8 cellular contexts compared by ENCODE assay signal in the genomic region with DNA sequence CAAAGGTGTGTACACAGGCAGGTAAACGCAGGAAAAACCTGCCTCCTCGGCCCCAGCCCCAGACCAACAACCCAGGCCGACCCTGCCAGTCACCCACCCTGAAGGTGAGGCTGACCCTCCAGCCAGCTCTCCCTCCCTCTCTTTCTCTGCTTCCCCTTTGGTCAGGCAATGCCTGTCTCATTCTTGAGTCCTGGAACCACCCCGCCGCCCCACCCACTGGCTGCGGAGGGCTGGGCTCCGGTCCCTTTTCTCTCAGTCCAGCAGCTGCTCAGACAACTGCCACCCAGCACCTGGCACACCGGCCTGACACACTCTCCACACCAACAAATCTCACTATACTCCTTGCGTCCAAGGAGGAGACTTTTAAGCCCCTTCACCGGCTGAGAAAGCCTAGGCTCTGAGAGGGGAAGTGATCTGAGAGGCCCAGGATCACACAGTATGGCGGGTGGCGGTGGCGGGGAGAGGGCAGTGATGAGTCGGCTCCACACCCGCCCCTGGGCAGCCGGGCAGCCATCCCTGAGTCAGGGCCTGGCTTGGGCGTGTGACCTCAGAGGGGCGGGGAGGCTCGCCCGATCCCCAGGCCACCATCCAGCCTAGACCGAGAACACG. TPM values are rescaled to one million over a fixed set of nuclear protein-coding genes. Genes with fewer than 3 reads are reported as not detected.
A peak's percentile ranks its signal among the peaks of the same experiment; 100 is the strongest.
DNase-seq lines count a peak whose midpoint lies in the region; ATAC-seq and TF ChIP-seq lines count a peak whose summit lies in the region.

No MANE protein-coding gene starts in this region.

- H2AFZ ChIP-seq in OCI-LY7 (ENCODE audit: low read length): peak overlapping the region; percentile 96

- H3K36me3 Mint-ChIP-seq in naive thymus-derived CD4-positive, alpha-beta T cell: peaks cover 0 to 8% (median 0%) of the 10 kb centered on the region in 5 donors

- intact Hi-C loops in OCI-LY7 (cut with micrococcal nuclease; ENCODE audit: unreplicated experiment) (loop anchor here (2.0 to 5.0 kb wide), 2 partner anchors 73 to 104 kb away; a partner anchor contains a TSS), testis (cut with DNase I; ENCODE audit: low total_unique reads) (no loop called here)
- intact Hi-C loops in naive thymus-derived CD4-positive, alpha-beta T cell (cut with micrococcal nuclease): loop anchor here in 1 of 2 donors (1.0 kb wide), 1 partner anchor 10 kb away; no protein-coding TSS in a partner anchor

- H3K27ac ChIP-seq in OCI-LY7 (ENCODE audit: low read depth, low read length, poor library complexity, severe bottlenecking) (peak overlapping the region; percentile 49), testis (peak overlapping the region; percentile 91)
- peak overlapping the region; percentile 84 for H3K27ac ChIP-seq in naive thymus-derived CD4-positive, alpha-beta T cell (ENCODE audit: low read depth, low read length)

- H3K9me3 ChIP-seq in OCI-LY7 (ENCODE audit: low read length) (no peaks in the 10 kb centered on the region), testis (no peaks in the 10 kb centered on the region)
- H3K9me3 ChIP-seq in naive thymus-derived CD4-positive, alpha-beta T cell (ENCODE audit: control insufficient read depth in 2 of 3, low read length in 3 of 3): no peaks in the 10 kb centered on the region

- 1 to 2% methylated on average over 22 of the region's 22 CpGs for WGBS in testis, 2 donors

- H3K36me3 ChIP-seq in OCI-LY7 (ENCODE audit: insufficient read depth, low read length) (peaks cover 34% of the 10 kb centered on the region), testis (ENCODE audit: low read depth, missing control alignments) (no peaks in the 10 kb centered on the region)
- H3K36me3 ChIP-seq in naive thymus-derived CD4-positive, alpha-beta T cell (ENCODE audit: control insufficient read depth in 2 of 3, insufficient read depth in 3 of 3, low read length in 3 of 3): peaks cover 5 to 43% (median 8%) of the 10 kb centered on the region in 3 experiments

- DNase-seq in GM04503 (ENCODE audit: low read depth): peak; percentile 45
- DNase-seq in OCI-LY7 (ENCODE audit: low spot score): peak; percentile 58
- peak; percentile 32 for DNase-seq in activated T-helper 9 cell treated with anti-CD3 and anti-CD28 coated beads, Interleukin-2, amount 50 U/mL, for 16 hours (ENCODE audit: low read depth)
- peak; percentile 48 for DNase-seq in fibroblast of pulmonary artery (ENCODE audit: low read depth)
- DNase-seq in naive thymus-derived CD4-positive, alpha-beta T cell: peak; percentile 24 to 69 (median 37)
- peak; percentile 80 for DNase-seq in testis

- H3K4me1 Mint-ChIP-seq in naive thymus-derived CD4-positive, alpha-beta T cell: peaks cover 11 to 55% (median 35%) of the 10 kb centered on the region in 7 donors

- TF ChIP-seq CTCF in OCI-LY7 (conservative IDR thresholded peaks at IDR 0.05; ENCODE audit: low read length) (no peak), fibroblast of pulmonary artery (IDR thresholded peaks at IDR 0.05; ENCODE audit: low read length, missing control alignments) (no peak), testis (IDR thresholded peaks at IDR 0.05) (no peak)

- H3K27me3 ChIP-seq in naive thymus-derived CD4-positive, alpha-beta T cell (ENCODE audit: control insufficient read depth in 2 of 2, insufficient read depth in 2 of 2, low read length in 2 of 2): no peaks in the 10 kb centered on the region
- H3K27me3 ChIP-seq in testis: no peaks in the 10 kb centered on the region

- H3K4me3 Mint-ChIP-seq in naive thymus-derived CD4-positive, alpha-beta T cell: peak overlapping the region; percentile 93 to 98 (median 96)

- ATAC-seq in HG02885 (IDR thresholded peaks at IDR 0.05; ENCODE audit: poor library complexity, unreplicated experiment): peak; percentile 32
- peak; percentile 68 for ATAC-seq in naive thymus-derived CD4-positive, alpha-beta T cell
- ATAC-seq in GM19035 (IDR thresholded peaks at IDR 0.05; ENCODE audit: unreplicated experiment): no peak

- TF ChIP-seq POLR2A in testis (IDR thresholded peaks at IDR 0.05): no peak

- no peaks in the 10 kb centered on the region for H4K20me1 ChIP-seq in OCI-LY7 (ENCODE audit: insufficient read depth, low read length)

- H3K4me1 ChIP-seq in OCI-LY7 (ENCODE audit: insufficient read depth, low read length, poor library complexity, severe bottlenecking) (peaks cover 33% of the 10 kb centered on the region), testis (peaks cover 33% of the 10 kb centered on the region)
- peaks cover 29 to 47% of the 10 kb centered on the region in 2 donors for H3K4me1 ChIP-seq in naive thymus-derived CD4-positive, alpha-beta T cell (ENCODE audit: control insufficient read depth in 2 of 2, insufficient read depth in 2 of 2, low read length in 2 of 2)

- CTCF ChIA-PET in OCI-LY7 (lab: Charles Lee; ENCODE audit: unreplicated experiment): no interaction called here
- CTCF ChIA-PET in naive thymus-derived CD4-positive, alpha-beta T cell (lab: Charles Lee): interaction anchor here (0.5 kb wide), 1 partner anchor 70 kb away, joined by 3 read pairs; no protein-coding TSS in a partner anchor

- no TSS peak for BruUV-seq in OCI-LY7 (replicated peaks; lab: Mats Ljungman, UMichigan)

- peaks cover 15% of the 10 kb centered on the region; the same call in 1 of the 2 replicates for H3K79me2 ChIP-seq in OCI-LY7 (ENCODE audit: insufficient read depth, low read depth, low read length)

- H3K27ac Mint-ChIP-seq in naive thymus-derived CD4-positive, alpha-beta T cell: peak overlapping the region; percentile 85 to 93 (median 89)

- H3K4me3 ChIP-seq in OCI-LY7 (ENCODE audit: low read depth, low read length, poor library complexity, severe bottlenecking) (peak overlapping the region; percentile 89), fibroblast of pulmonary artery (replicated peaks; ENCODE audit: low read depth, low read length) (peak overlapping the region; percentile 84), testis (peak overlapping the region; percentile 95 to 100)
- peak overlapping the region; percentile 79 for H3K4me3 ChIP-seq in naive thymus-derived CD4-positive, alpha-beta T cell (ENCODE audit: low read length)

- no peaks in the 10 kb centered on the region for H3K9me2 ChIP-seq in OCI-LY7 (ENCODE audit: insufficient read depth, low read length)

- H3K4me2 ChIP-seq in OCI-LY7 (ENCODE audit: low read length): peak overlapping the region; percentile 64

- peaks cover 0 to 2% (median 0%) of the 10 kb centered on the region in 11 donors for H3K9me3 Mint-ChIP-seq in naive thymus-derived CD4-positive, alpha-beta T cell

- H3K27me3 Mint-ChIP-seq in naive thymus-derived CD4-positive, alpha-beta T cell: no peaks in the 10 kb centered on the region

- POLR2A ChIA-PET in OCI-LY7 (lab: Charles Lee): no interaction called here
- POLR2A ChIA-PET in naive thymus-derived CD4-positive, alpha-beta T cell (lab: Charles Lee): interaction anchor here (1.1 kb wide), 1 partner anchor 34 kb away, joined by 3 read pairs; no protein-coding TSS in a partner anchor

RNA-seq across cellular contexts. Expression of a gene that starts 0.7 kb away (rescaled TPM):
- 141 and 155 TPM in 2 replicates for total RNA-seq in OCI-LY7 (2014; rRNA removed; shearing (Covaris generic))
- total RNA-seq in OCI-LY7 (2022) (219 and 235 TPM in 2 replicates), testis (100 to 1,000 TPM; 317 to 351 TPM)
- total RNA-seq in naive thymus-derived CD4-positive, alpha-beta T cell: 100 to 1,000 TPM; 253 to 348 (median 303) TPM
- polyA plus RNA-seq in naive thymus-derived CD4-positive, alpha-beta T cell: 100 to 1,000 TPM in 1 of 2 donors, 10 to 100 TPM in 1; 93.1 to 198 TPM
- polyA plus RNA-seq in testis (ENCODE audit: insufficient read depth, low read depth, low replicate concordance): 383 TPM

RNA-seq across cellular contexts. Expression of a gene that starts 2.6 kb away (rescaled TPM):
- 7.6 and 7.9 TPM in 2 replicates for total RNA-seq in OCI-LY7 (2014; rRNA removed; shearing (Covaris generic))
- 11.8 and 12.7 TPM in 2 replicates for total RNA-seq in OCI-LY7 (2022)
- total RNA-seq in naive thymus-derived CD4-positive, alpha-beta T cell: 10 to 100 TPM in 4 of 5 experiments, 1 to 10 TPM in 1; 6.5 to 22.5 (median 15.1) TPM
- 10 to 100 TPM; 11.3 to 19.6 TPM for polyA plus RNA-seq in naive thymus-derived CD4-positive, alpha-beta T cell
- total RNA-seq in testis: 10 to 100 TPM; 28.5 to 29.4 TPM
- polyA plus RNA-seq in testis (ENCODE audit: insufficient read depth, low read depth, low replicate concordance): 7.5 TPM

RNA-seq across cellular contexts. Expression of a gene that starts 32.4 kb away (rescaled TPM):
- total RNA-seq in OCI-LY7 (2014; rRNA removed; shearing (Covaris generic)): 11.9 and 14.1 TPM in 2 replicates
- total RNA-seq in OCI-LY7 (2022) (19.9 and 20.8 TPM in 2 replicates), testis (10 to 100 TPM; 40.0 to 46.8 TPM)
- 10 to 100 TPM; 12.9 to 21.6 (median 16.5) TPM for total RNA-seq in naive thymus-derived CD4-positive, alpha-beta T cell
- polyA plus RNA-seq in naive thymus-derived CD4-positive, alpha-beta T cell: 1 to 10 TPM in 1 of 2 donors, under 1 TPM in 1; 0.89 to 2.0 TPM
- polyA plus RNA-seq in testis (ENCODE audit: insufficient read depth, low read depth, low replicate concordance): 24.2 TPM

RNA-seq across cellular contexts. Expression of a gene that starts 56.9 kb away (rescaled TPM):
- 48.3 and 48.5 TPM in 2 replicates for total RNA-seq in OCI-LY7 (2014; rRNA removed; shearing (Covaris generic))
- 63.0 and 64.4 TPM in 2 replicates for total RNA-seq in OCI-LY7 (2022)
- total RNA-seq in naive thymus-derived CD4-positive, alpha-beta T cell: 10 to 100 TPM; 39.0 to 74.9 (median 43.6) TPM
- 10 to 100 TPM; 13.7 to 30.8 TPM for polyA plus RNA-seq in naive thymus-derived CD4-positive, alpha-beta T cell
- total RNA-seq in testis: 10 to 100 TPM; 56.9 to 97.9 TPM
- 34.0 TPM for polyA plus RNA-seq in testis (ENCODE audit: insufficient read depth, low read depth, low replicate concordance)

RNA-seq across cellular contexts. Expression of a gene that starts 57.2 kb away (rescaled TPM):
- total RNA-seq in OCI-LY7 (2014; rRNA removed; shearing (Covaris generic)): 11.1 and 11.8 TPM in 2 replicates
- 16.1 and 16.3 TPM in 2 replicates for total RNA-seq in OCI-LY7 (2022)
- 10 to 100 TPM; 29.0 to 61.7 (median 52.1) TPM for total RNA-seq in naive thymus-derived CD4-positive, alpha-beta T cell
- polyA plus RNA-seq in naive thymus-derived CD4-positive, alpha-beta T cell: 1 to 10 TPM; 5.2 to 8.0 TPM
- total RNA-seq in testis: 10 to 100 TPM; 25.0 to 27.7 TPM
- 20.3 TPM for polyA plus RNA-seq in testis (ENCODE audit: insufficient read depth, low read depth, low replicate concordance)
